Comparison of ENCODE assay signal across 13 cellular contexts in genomic region chr13:46565808-46566750, GRCh38. TPM values are rescaled to one million over a fixed set of nuclear protein-coding genes. Genes with fewer than 3 reads are reported as not detected.
DNase-seq lines count a peak whose midpoint lies in the region; ATAC-seq and TF ChIP-seq lines count a peak whose summit lies in the region.
"Had no signal": no experiment of that assay in that cellular context is flagged by ENCODE, and none has a peak within 500 bp of the region (broad histone marks: within the 10 kb centered on the region; RNA-seq: fewer than 3 reads in every experiment).

No MANE protein-coding gene starts in this region.

- CTCF ChIA-PET in mammary epithelial cell (lab: Charles Lee; ENCODE audit: low non-redundant PET): interaction anchor here (0.7 kb wide), 1 partner anchor 76 kb away, joined by 4 read pairs; no protein-coding TSS in a partner anchor

- intact Hi-C loops in mammary epithelial cell (cut with micrococcal nuclease): no loop called here
- intact Hi-C loops in activated T-helper 2 cell treated with anti-CD3 and anti-CD28 coated beads, Interferon-gamma antibody, Interleukin-2, Interleukin-4, amounts not matched to agents 10 μg/mL and 5 μg/mL and 100 μg/mL, durations not matched to agents 14 hours and 24 hours and 36 hours (cut with micrococcal nuclease): no loop called here

- H3K27me3 ChIP-seq in hepatocyte: no peaks in the 10 kb centered on the region
- H3K27me3 ChIP-seq in mammary epithelial cell (ENCODE audit: insufficient read depth, low read length): no peaks in the 10 kb centered on the region
- H3K27me3 ChIP-seq: thyroid gland had no signal

- H3K79me2 ChIP-seq in hepatocyte (peaks cover 100% of the 10 kb centered on the region), mammary epithelial cell (ENCODE audit: insufficient read depth, low read length) (peaks cover 99% of the 10 kb centered on the region)

- H3K9me3 ChIP-seq in hepatocyte (ENCODE audit: low read depth) (no peaks in the 10 kb centered on the region), mammary epithelial cell (replicated peaks; ENCODE audit: insufficient read depth, low read length) (no peaks in the 10 kb centered on the region)
- H3K9me3 ChIP-seq: thyroid gland had no signal

- H3K9ac ChIP-seq in mammary epithelial cell (ENCODE audit: insufficient read depth, low read length): no peak overlapping the region

- no TSS peak for BruUV-seq in mammary epithelial cell (replicated peaks; lab: Mats Ljungman, UMichigan)

- no peaks in the 10 kb centered on the region for H3K9me2 ChIP-seq in hepatocyte (replicated peaks; ENCODE audit: insufficient read depth)

- H3K4me1 ChIP-seq in hepatocyte (ENCODE audit: insufficient read depth) (peaks cover 19% of the 10 kb centered on the region), mammary epithelial cell (ENCODE audit: insufficient read depth, low read length) (peaks cover 3% of the 10 kb centered on the region)

- DNase-seq in hepatocyte (ENCODE audit: low spot score) (no peak), NCI-H524 (lab: John Stamatoyannopoulos, UW) (no peak), mammary epithelial cell (no peak)
- no peak for DNase-seq in activated T-helper 2 cell treated with anti-CD3 and anti-CD28 coated beads, Interferon-gamma antibody, Interleukin-2, Interleukin-4, amounts not matched to agents 10 μg/mL and 5 μg/mL and 100 μg/mL, durations not matched to agents 14 hours and 24 hours and 36 hours (ENCODE audit: low spot score)
- DNase-seq: CD4-positive, alpha-beta memory T cell; NCI-H1092 treated with DMSO at 0.1 percent for 48 hours; T-helper 9 cell; thyroid gland had no signal

- H4K20me1 ChIP-seq in hepatocyte (ENCODE audit: insufficient read depth, poor library complexity, severe bottlenecking): peaks cover 11% of the 10 kb centered on the region
- H4K20me1 ChIP-seq in mammary epithelial cell (ENCODE audit: insufficient read depth, low read length): peaks cover 2% of the 10 kb centered on the region

- no peak overlapping the region for H2AFZ ChIP-seq in hepatocyte
- H2AFZ ChIP-seq in mammary epithelial cell (ENCODE audit: low read depth, low read length): no peak overlapping the region

- dilution Hi-C loops in mammary epithelial cell (cut with HindIII; ENCODE audit: low sequenced_read_pairs): no loop called here

- H3K36me3 ChIP-seq in hepatocyte (replicated peaks; ENCODE audit: insufficient read depth, low read depth) (no peaks in the 10 kb centered on the region), mammary epithelial cell (ENCODE audit: insufficient read depth, low read length) (no peaks in the 10 kb centered on the region)
- H3K36me3 ChIP-seq: thyroid gland had no signal

- peak overlapping the region; percentile 49 for H3K4me2 ChIP-seq in hepatocyte
- H3K4me2 ChIP-seq in mammary epithelial cell (ENCODE audit: insufficient read depth, low read depth, low read length): no peak overlapping the region

- H3K27ac Mint-ChIP-seq in activated T-helper 2 cell treated with anti-CD3 and anti-CD28 coated beads, Interferon-gamma antibody, Interleukin-2, Interleukin-4, amounts not matched to agents 10 μg/mL and 5 μg/mL and 100 μg/mL, durations not matched to agents 14 hours and 24 hours and 36 hours: no peak overlapping the region
- H3K27ac Mint-ChIP-seq: progenitor cell of endocrine pancreas had no signal

- 71% methylated on average over 7 of the region's 7 CpGs for WGBS in hepatocyte (ENCODE audit: low lambda C conversion rate, missing lambda C conversion rate)
- 89% methylated on average over 7 of the region's 7 CpGs for WGBS in mammary epithelial cell (ENCODE audit: low coverage, missing lambda C conversion rate)

- no peak for TF ChIP-seq CTCF in hepatocyte (IDR thresholded peaks at IDR 0.05; ENCODE audit: poor library complexity)
- TF ChIP-seq CTCF in mammary epithelial cell (conservative IDR thresholded peaks at IDR 0.05 in 1 of 2, IDR thresholded peaks at IDR 0.05 in 1 of 2; ENCODE audit: extremely low read depth in 1 of 2, insufficient read depth in 1 of 2, low read depth in 1 of 2, low read length in 2 of 2): no peak

- H3K27ac ChIP-seq in hepatocyte (peak overlapping the region; percentile 53), mammary epithelial cell (ENCODE audit: insufficient read depth, low read depth, low read length) (no peak overlapping the region)
- H3K27ac ChIP-seq: thyroid gland had no signal

- ATAC-seq in GM18502 (IDR thresholded peaks at IDR 0.05; ENCODE audit: poor library complexity, unreplicated experiment) (peak; percentile 68), GM21360 (IDR thresholded peaks at IDR 0.05; ENCODE audit: unreplicated experiment) (peak; percentile 61), HG03103 (IDR thresholded peaks at IDR 0.05; ENCODE audit: low read depth, unreplicated experiment) (peak; percentile 57), HG03354 (IDR thresholded peaks at IDR 0.05; ENCODE audit: poor library complexity, severe bottlenecking, unreplicated experiment) (no peak)

- H3K27me3 Mint-ChIP-seq in activated T-helper 2 cell treated with anti-CD3 and anti-CD28 coated beads, Interferon-gamma antibody, Interleukin-2, Interleukin-4, amounts not matched to agents 10 μg/mL and 5 μg/mL and 100 μg/mL, durations not matched to agents 14 hours and 24 hours and 36 hours (ENCODE audit: low read depth): no peaks in the 10 kb centered on the region
- H3K27me3 Mint-ChIP-seq: CD4-positive, alpha-beta memory T cell; progenitor cell of endocrine pancreas had no signal

- H3K4me3 Mint-ChIP-seq in activated T-helper 2 cell treated with anti-CD3 and anti-CD28 coated beads, Interferon-gamma antibody, Interleukin-2, Interleukin-4, amounts not matched to agents 10 μg/mL and 5 μg/mL and 100 μg/mL, durations not matched to agents 14 hours and 24 hours and 36 hours (ENCODE audit: low read depth): no peak overlapping the region
- H3K4me3 Mint-ChIP-seq: CD4-positive, alpha-beta memory T cell had no signal

- H3K4me3 ChIP-seq in hepatocyte (no peak overlapping the region), mammary epithelial cell (replicated peaks in 1 of 3; ENCODE audit: insufficient read depth in 1 of 3, low read depth in 2 of 3, low read length in 3 of 3) (no peak overlapping the region)
- H3K4me3 ChIP-seq: thyroid gland had no signal

- no peaks in the 10 kb centered on the region for H3K9me3 Mint-ChIP-seq in activated T-helper 2 cell treated with anti-CD3 and anti-CD28 coated beads, Interferon-gamma antibody, Interleukin-2, Interleukin-4, amounts not matched to agents 10 μg/mL and 5 μg/mL and 100 μg/mL, durations not matched to agents 14 hours and 24 hours and 36 hours
- H3K9me3 Mint-ChIP-seq: CD4-positive, alpha-beta memory T cell had no signal

- in situ Hi-C loops in mammary epithelial cell (cut with MboI; ENCODE audit: low sequenced_read_pairs in 2 of 2): no loop called here

- H3K4me1 Mint-ChIP-seq in activated T-helper 2 cell treated with anti-CD3 and anti-CD28 coated beads, Interferon-gamma antibody, Interleukin-2, Interleukin-4, amounts not matched to agents 10 μg/mL and 5 μg/mL and 100 μg/mL, durations not matched to agents 14 hours and 24 hours and 36 hours (ENCODE audit: low read depth): peaks cover 3% of the 10 kb centered on the region

- no peaks in the 10 kb centered on the region for H3K36me3 Mint-ChIP-seq in activated T-helper 2 cell treated with anti-CD3 and anti-CD28 coated beads, Interferon-gamma antibody, Interleukin-2, Interleukin-4, amounts not matched to agents 10 μg/mL and 5 μg/mL and 100 μg/mL, durations not matched to agents 14 hours and 24 hours and 36 hours (ENCODE audit: low read depth)
- H3K36me3 Mint-ChIP-seq: CD4-positive, alpha-beta memory T cell had no signal

RNA-seq across cellular contexts. Expression of gene LRCH1, which starts 13.1 kb away (rescaled TPM):
- total RNA-seq in hepatocyte (14.1 and 16.3 TPM in 2 replicates), mammary epithelial cell (10 to 100 TPM; 13.2 to 21.2 TPM)
- polyA plus RNA-seq in hepatocyte (5.0 and 5.7 TPM in 2 replicates), mammary epithelial cell (10.3 TPM)
- 20.1 TPM for polyA minus RNA-seq in mammary epithelial cell
- total RNA-seq in activated T-helper 2 cell treated with anti-CD3 and anti-CD28 coated beads, Interferon-gamma antibody, Interleukin-2, Interleukin-4, amounts not matched to agents 10 μg/mL and 5 μg/mL and 100 μg/mL, durations not matched to agents 14 hours and 24 hours and 36 hours: 16.9 and 17.8 TPM in 2 replicates
